ENCODE assay signal across 11 cellular contexts in the genomic region with DNA sequence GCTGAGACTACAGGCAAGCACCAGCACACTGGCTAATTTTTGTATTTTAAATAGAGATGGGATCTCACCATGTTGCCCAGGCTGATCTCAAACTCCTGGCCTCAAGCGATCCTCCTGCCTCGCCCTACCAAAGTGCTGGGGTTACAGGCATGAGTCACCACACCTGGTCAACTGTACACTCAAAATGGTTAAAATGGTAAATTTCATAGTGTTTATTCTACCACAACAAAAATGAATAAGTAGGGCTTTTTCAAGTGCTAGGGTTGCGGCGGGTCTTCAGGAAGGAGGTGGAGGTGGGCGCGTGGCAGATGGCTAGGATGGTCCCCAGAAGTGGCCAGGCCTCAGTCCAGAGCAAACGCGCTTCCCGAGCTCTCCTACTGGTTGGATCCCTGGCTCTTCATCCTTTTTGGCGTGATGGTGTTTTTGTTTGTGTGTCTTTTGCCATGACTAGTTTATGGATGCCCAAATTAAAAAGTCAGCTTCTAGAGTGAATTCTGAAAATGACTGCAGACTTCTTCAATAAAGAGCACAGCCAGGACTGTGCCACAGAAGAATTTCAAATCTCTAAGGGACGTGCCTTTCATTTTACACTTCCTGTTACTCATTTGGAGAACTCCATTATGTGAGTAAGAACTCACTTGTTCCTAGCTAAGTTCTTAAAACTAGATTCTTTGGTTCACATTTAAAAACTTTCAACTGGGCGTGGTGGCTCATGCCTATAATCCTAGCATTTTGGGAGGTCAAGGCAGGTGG.
DNase-seq lines count a peak whose midpoint lies in the region; ATAC-seq, FAIRE-seq and TF ChIP-seq lines count a peak whose summit lies in the region.
"Had no signal": no experiment of that assay in that cellular context is flagged by ENCODE, and none has a peak within 500 bp of the region (broad histone marks: within the 10 kb centered on the region; RNA-seq: fewer than 3 reads in every experiment).

No MANE protein-coding gene starts in this region.

- H3K4me1 ChIP-seq in gastroesophageal sphincter (no peaks in the 10 kb centered on the region), psoas muscle (no peaks in the 10 kb centered on the region), kidney (ENCODE audit: control insufficient read depth in 1 of 2, insufficient read depth in 1 of 2, low read depth in 1 of 2, low read length in 2 of 2) (no peaks in the 10 kb centered on the region)
- H3K4me1 ChIP-seq: spleen had no signal

- no peak for TF ChIP-seq CTCF in gastroesophageal sphincter (IDR thresholded peaks at IDR 0.05)
- TF ChIP-seq CTCF in psoas muscle (IDR thresholded peaks at IDR 0.05) = no peak
- no peak for TF ChIP-seq CTCF in kidney (IDR thresholded peaks at IDR 0.05; ENCODE audit: borderline replicate concordance, extremely low read depth, insufficient read depth)

- H3K4me3 ChIP-seq in gastroesophageal sphincter (no peak overlapping the region), psoas muscle (no peak overlapping the region), kidney (ENCODE audit: low read length in 2 of 2) (no peak overlapping the region)
- H3K4me3 ChIP-seq: spleen had no signal

- H3K9ac ChIP-seq in kidney (ENCODE audit: low read length in 2 of 2) = no peak overlapping the region

- ATAC-seq in GM19035 (IDR thresholded peaks at IDR 0.05; ENCODE audit: unreplicated experiment) (peak; percentile 84), HG02678 (IDR thresholded peaks at IDR 0.05; ENCODE audit: unreplicated experiment) (peak; percentile 91), HG03521 (IDR thresholded peaks at IDR 0.05; ENCODE audit: unreplicated experiment) (peak; percentile 90), gastroesophageal sphincter (no peak), psoas muscle (no peak)

- no peaks in the 10 kb centered on the region for H3K36me3 ChIP-seq in gastroesophageal sphincter
- H3K36me3 ChIP-seq in psoas muscle (ENCODE audit: insufficient read depth in 1 of 2, low read depth in 1 of 2) = no peaks in the 10 kb centered on the region
- no peaks in the 10 kb centered on the region for H3K36me3 ChIP-seq in kidney (ENCODE audit: control insufficient read depth in 1 of 2, insufficient read depth in 2 of 2, low read length in 2 of 2)
- H3K36me3 ChIP-seq: spleen had no signal

- intact Hi-C loops in psoas muscle (cut with DNase I) = no loop called here
- intact Hi-C loops in kidney (cut with DNase I) = no loop called here

- WGBS in gastroesophageal sphincter (ENCODE audit: low coverage in 1 of 2), 2 donors = 72 to 86% methylated on average over 3 to 11 of the region's 12 CpGs
- WGBS in psoas muscle, 3 donors = 84 to 93% (median 86%) methylated on average over 12 of the region's 12 CpGs

- DNase-seq in CD1c-positive myeloid dendritic cell (ENCODE audit: extremely low spot score) (peak; percentile 32), psoas muscle (no peak), inferior parietal cortex (ENCODE audit: extremely low spot score) (no peak), kidney (no peak)
- DNase-seq: dermis blood vessel endothelial cell, NCI-H82, spleen had no signal

- no peak for FAIRE-seq in kidney (lab: Jason Lieb, UNC)

- H3K27ac ChIP-seq in gastroesophageal sphincter (no peak overlapping the region), psoas muscle (no peak overlapping the region), kidney (ENCODE audit: low read depth in 2 of 2, low read length in 2 of 2) (no peak overlapping the region)
- H3K27ac ChIP-seq: spleen had no signal

- no peak for TF ChIP-seq EP300 in gastroesophageal sphincter (IDR thresholded peaks at IDR 0.05)

- peaks cover 7% of the 10 kb centered on the region for H3K27me3 ChIP-seq in gastroesophageal sphincter
- H3K27me3 ChIP-seq in psoas muscle (ENCODE audit: insufficient read depth in 3 of 3, low read length in 2 of 3) = no peaks in the 10 kb centered on the region

- TF ChIP-seq POLR2A in gastroesophageal sphincter (IDR thresholded peaks at IDR 0.05) = no peak

- peaks cover 0 to 12% (median under 1%) of the 10 kb centered on the region in 3 donors for H3K9me3 ChIP-seq in gastroesophageal sphincter
- no peaks in the 10 kb centered on the region for H3K9me3 ChIP-seq in psoas muscle
- H3K9me3 ChIP-seq in kidney (ENCODE audit: control insufficient read depth in 1 of 2, low read length in 2 of 2) = peaks cover 0 to 9% of the 10 kb centered on the region in 2 donors

Comparison
In these comparisons a context has a peak if more than half of its experiments do, and no peak if none do; other contexts are left out.
1. ATAC-seq: peak in GM19035 (single experiment), HG02678 (single experiment) and HG03521 (single experiment); none in gastroesophageal sphincter (single experiment) and psoas muscle (0 of 4).